In genomic region chr7:120856621-120857352, GRCh38 we compare ENCODE assay signal across 8 cellular contexts. TPM values are rescaled to one million over a fixed set of nuclear protein-coding genes. Genes with fewer than 3 reads are reported as not detected.
DNase-seq lines count a peak whose midpoint lies in the region; ATAC-seq and TF ChIP-seq lines count a peak whose summit lies in the region.

No MANE protein-coding gene starts in this region.

- H3K36me3 ChIP-seq in cardiac muscle cell (no peaks in the 10 kb centered on the region), ovary (no peaks in the 10 kb centered on the region)

- H3K4me3 ChIP-seq in cardiac muscle cell (peak overlapping the region; percentile 89), ovary (peak overlapping the region; percentile 69)

- 1% methylated on average over 34 to 39 of the region's 39 CpGs for WGBS in ovary, 3 donors

- no peaks in the 10 kb centered on the region for H3K9me3 ChIP-seq in cardiac muscle cell (ENCODE audit: low read depth)
- no peaks in the 10 kb centered on the region for H3K9me3 ChIP-seq in ovary

- no peak for TF ChIP-seq POLR2A in ovary (IDR thresholded peaks at IDR 0.05)

- DNase-seq in Ammon's horn (ENCODE audit: low spot score) (peak; percentile 13), NCI-H460 (ENCODE audit: extremely low read depth, low read depth) (peak; percentile 22), cardiac muscle cell (ENCODE audit: low read depth in 1 of 2, low spot score in 1 of 2) (peak; percentile 15 to 50), ovary (peak in 3 of 5 donors; percentile 18 to 34 (median 25)), COLO829 (ENCODE audit: low spot score) (no peak)
- DNase-seq in activated T-helper 2 cell treated with anti-CD3 and anti-CD28 coated beads, Interferon-gamma antibody, Interleukin-2, Interleukin-4, amounts not matched to agents 10 μg/mL and 5 μg/mL and 100 μg/mL, durations not matched to agents 14 hours and 24 hours and 36 hours (ENCODE audit: low spot score): no peak

- peaks cover 10% of the 10 kb centered on the region for H3K4me1 Mint-ChIP-seq in activated T-helper 2 cell treated with anti-CD3 and anti-CD28 coated beads, Interferon-gamma antibody, Interleukin-2, Interleukin-4, amounts not matched to agents 10 μg/mL and 5 μg/mL and 100 μg/mL, durations not matched to agents 14 hours and 24 hours and 36 hours (ENCODE audit: low read depth)

- no peaks in the 10 kb centered on the region for H3K36me3 Mint-ChIP-seq in activated T-helper 2 cell treated with anti-CD3 and anti-CD28 coated beads, Interferon-gamma antibody, Interleukin-2, Interleukin-4, amounts not matched to agents 10 μg/mL and 5 μg/mL and 100 μg/mL, durations not matched to agents 14 hours and 24 hours and 36 hours (ENCODE audit: low read depth)

- H3K4me1 ChIP-seq in cardiac muscle cell (ENCODE audit: low read depth) (no peaks in the 10 kb centered on the region), ovary (ENCODE audit: insufficient read depth) (peaks cover 3% of the 10 kb centered on the region)

- intact Hi-C loops in activated T-helper 2 cell treated with anti-CD3 and anti-CD28 coated beads, Interferon-gamma antibody, Interleukin-2, Interleukin-4, amounts not matched to agents 10 μg/mL and 5 μg/mL and 100 μg/mL, durations not matched to agents 14 hours and 24 hours and 36 hours (cut with micrococcal nuclease): loop anchor here (5.0 kb wide), 3 partner anchors 49 to 131 kb away; partner anchors contain the start of genes CPED1 and ING3
- intact Hi-C loops in ovary (cut with DNase I): no loop called here

- peak overlapping the region; percentile 94 for H3K27ac ChIP-seq in cardiac muscle cell
- H3K27ac ChIP-seq in ovary: no peak overlapping the region

- no peak for TF ChIP-seq CTCF in cardiac muscle cell (IDR thresholded peaks at IDR 0.05; ENCODE audit: low read depth, low read length)
- no peak for TF ChIP-seq CTCF in ovary (IDR thresholded peaks at IDR 0.05)

- no peak for TF ChIP-seq EP300 in ovary (IDR thresholded peaks at IDR 0.05)

- H3K4me3 Mint-ChIP-seq in activated T-helper 2 cell treated with anti-CD3 and anti-CD28 coated beads, Interferon-gamma antibody, Interleukin-2, Interleukin-4, amounts not matched to agents 10 μg/mL and 5 μg/mL and 100 μg/mL, durations not matched to agents 14 hours and 24 hours and 36 hours (ENCODE audit: low read depth): peak overlapping the region; percentile 83

- peaks cover 69% of the 10 kb centered on the region for H3K27me3 Mint-ChIP-seq in activated T-helper 2 cell treated with anti-CD3 and anti-CD28 coated beads, Interferon-gamma antibody, Interleukin-2, Interleukin-4, amounts not matched to agents 10 μg/mL and 5 μg/mL and 100 μg/mL, durations not matched to agents 14 hours and 24 hours and 36 hours (ENCODE audit: low read depth)

- H3K9me3 Mint-ChIP-seq in activated T-helper 2 cell treated with anti-CD3 and anti-CD28 coated beads, Interferon-gamma antibody, Interleukin-2, Interleukin-4, amounts not matched to agents 10 μg/mL and 5 μg/mL and 100 μg/mL, durations not matched to agents 14 hours and 24 hours and 36 hours: no peaks in the 10 kb centered on the region

- H3K27me3 ChIP-seq in cardiac muscle cell (no peaks in the 10 kb centered on the region), ovary (no peaks in the 10 kb centered on the region)

- ATAC-seq in GM18858 (IDR thresholded peaks at IDR 0.05; ENCODE audit: unreplicated experiment): peak; percentile 69
- peak; percentile 54 for ATAC-seq in HG02970 (IDR thresholded peaks at IDR 0.05; ENCODE audit: low FRiP score, unreplicated experiment)

- H3K27ac Mint-ChIP-seq in activated T-helper 2 cell treated with anti-CD3 and anti-CD28 coated beads, Interferon-gamma antibody, Interleukin-2, Interleukin-4, amounts not matched to agents 10 μg/mL and 5 μg/mL and 100 μg/mL, durations not matched to agents 14 hours and 24 hours and 36 hours: no peak overlapping the region

RNA-seq across cellular contexts. Expression of gene TSPAN12, which starts 1.2 kb away (rescaled TPM):
- 9.1 and 9.6 TPM in 2 replicates for total RNA-seq in NCI-H460 (2014; rRNA removed; shearing (Covaris generic))
- polyA plus RNA-seq in NCI-H460 (2014; cell fraction: nucleus; rRNA removed): 3.3 and 5.3 TPM in 2 replicates
- not detected in 2 replicates for total RNA-seq in activated T-helper 2 cell treated with anti-CD3 and anti-CD28 coated beads, Interferon-gamma antibody, Interleukin-2, Interleukin-4, amounts not matched to agents 10 μg/mL and 5 μg/mL and 100 μg/mL, durations not matched to agents 14 hours and 24 hours and 36 hours
- total RNA-seq in cardiac muscle cell (3.7 and 6.7 TPM in 2 replicates), ovary (1 to 10 TPM in 5 of 7 donors, under 1 TPM in 2; 0.50 to 10.0 (median 3.6) TPM)
- polyA plus RNA-seq in cardiac muscle cell (7.0 and 9.3 TPM in 2 replicates), ovary (10 to 100 TPM in 1 of 2 donors, 1 to 10 TPM in 1; 4.2 to 58.0 TPM)

Comparison
In these comparisons a context has a peak if more than half of its experiments do, and no peak if none do; other contexts are left out.
1. DNase-seq: peak in Ammon's horn (single experiment), NCI-H460 (single experiment), cardiac muscle cell (2 of 2) and ovary (3 of 5); none in activated T-helper 2 cell treated with anti-CD3 and anti-CD28 coated beads, Interferon-gamma antibody, Interleukin-2, Interleukin-4, amounts not matched to agents 10 μg/mL and 5 μg/mL and 100 μg/mL, durations not matched to agents 14 hours and 24 hours and 36 hours (single experiment) and COLO829 (single experiment).